Comparison of ENCODE assay signal across 10 cellular contexts in genomic region chr2:9984861-9985480, GRCh38. TPM values are rescaled to one million over a fixed set of nuclear protein-coding genes. Genes with fewer than 3 reads are reported as not detected.
DNase-seq lines count a peak whose midpoint lies in the region; ATAC-seq and TF ChIP-seq lines count a peak whose summit lies in the region.
"Had no signal": no experiment of that assay in that cellular context is flagged by ENCODE, and none has a peak within 500 bp of the region (broad histone marks: within the 10 kb centered on the region; RNA-seq: fewer than 3 reads in every experiment).

No MANE protein-coding gene starts in this region.

- H3K27me3 ChIP-seq in left ventricle myocardium inferior (ENCODE audit: low read depth) (no peaks in the 10 kb centered on the region), uterus (no peaks in the 10 kb centered on the region)

- TF ChIP-seq POLR2A in uterus (IDR thresholded peaks at IDR 0.05): no peak

- H3K9me3 Mint-ChIP-seq in stimulated activated naive B cell treated with anti-CD40 and anti-IgM and Interleukin-4, amounts not matched to agents 10 μg/mL and 1 μg/mL and 100 μg/mL, for 72 hours: no peaks in the 10 kb centered on the region

- H3K27ac Mint-ChIP-seq in stimulated activated naive B cell treated with anti-CD40 and anti-IgM and Interleukin-4, amounts not matched to agents 10 μg/mL and 1 μg/mL and 100 μg/mL, for 72 hours: no peak overlapping the region

- DNase-seq in Right ventricle myocardium superior (no peak), left ventricle myocardium inferior (no peak), epithelial cell of prostate (ENCODE audit: low read depth, low spot score) (no peak), non-pigmented ciliary epithelial cell (ENCODE audit: low read depth) (peak; percentile 40), uterus (no peak), GF-D8 (lab: John Stamatoyannopoulos, UW) (no peak)
- DNase-seq in stimulated activated naive B cell treated with anti-CD40 and anti-IgM and Interleukin-4, amounts not matched to agents 10 μg/mL and 1 μg/mL and 100 μg/mL, for 72 hours: no peak
- DNase-seq: NCI-H1105 had no signal

- H3K4me1 ChIP-seq in left ventricle myocardium inferior (peaks cover 29% of the 10 kb centered on the region), uterus (no peaks in the 10 kb centered on the region)
- H3K4me1 ChIP-seq: Caco-2 had no signal

- no peak for TF ChIP-seq CTCF in left ventricle myocardium inferior (IDR thresholded peaks at IDR 0.05; ENCODE audit: borderline replicate concordance)
- TF ChIP-seq CTCF in uterus (IDR thresholded peaks at IDR 0.05): no peak

- peaks cover 4 to 8% of the 10 kb centered on the region in 2 donors for H3K4me1 Mint-ChIP-seq in stimulated activated naive B cell treated with anti-CD40 and anti-IgM and Interleukin-4, amounts not matched to agents 10 μg/mL and 1 μg/mL and 100 μg/mL, for 72 hours

- intact Hi-C loops in Right ventricle myocardium superior (cut with DNase I) (loop anchor here (5.0 kb wide), 1 partner anchor 62 kb away; no protein-coding TSS in a partner anchor), left ventricle myocardium inferior (cut with micrococcal nuclease) (loop anchor here (5.0 kb wide), 1 partner anchor 62 kb away; no protein-coding TSS in a partner anchor), uterus (cut with DNase I; ENCODE audit: low total_unique reads) (loop anchor here (5.0 kb wide), 1 partner anchor 62 kb away; no protein-coding TSS in a partner anchor)

- no peak overlapping the region for H3K4me3 ChIP-seq in left ventricle myocardium inferior
- no peak overlapping the region for H3K4me3 ChIP-seq in uterus

- H3K9me3 ChIP-seq in left ventricle myocardium inferior (replicated peaks) (no peaks in the 10 kb centered on the region), uterus (no peaks in the 10 kb centered on the region)
- H3K9me3 ChIP-seq: Caco-2 had no signal

- H3K27me3 Mint-ChIP-seq in stimulated activated naive B cell treated with anti-CD40 and anti-IgM and Interleukin-4, amounts not matched to agents 10 μg/mL and 1 μg/mL and 100 μg/mL, for 72 hours: peaks cover 17 to 18% of the 10 kb centered on the region in 2 donors

- ATAC-seq in Right ventricle myocardium superior (ENCODE audit: poor library complexity) (peak; percentile 21), HG03442 (IDR thresholded peaks at IDR 0.05; ENCODE audit: unreplicated experiment) (no peak)
- ATAC-seq in stimulated activated naive B cell treated with anti-CD40 and anti-IgM and Interleukin-4, amounts not matched to agents 10 μg/mL and 1 μg/mL and 100 μg/mL, for 72 hours (replicated peaks): no peak

- H3K36me3 Mint-ChIP-seq in stimulated activated naive B cell treated with anti-CD40 and anti-IgM and Interleukin-4, amounts not matched to agents 10 μg/mL and 1 μg/mL and 100 μg/mL, for 72 hours: no peaks in the 10 kb centered on the region

- H3K4me3 Mint-ChIP-seq in stimulated activated naive B cell treated with anti-CD40 and anti-IgM and Interleukin-4, amounts not matched to agents 10 μg/mL and 1 μg/mL and 100 μg/mL, for 72 hours: no peak overlapping the region

- H3K27ac ChIP-seq in left ventricle myocardium inferior (replicated peaks) (no peak overlapping the region), epithelial cell of prostate (peak overlapping the region; percentile 8), uterus (peak overlapping the region; percentile 48 to 49)

- H3K36me3 ChIP-seq in left ventricle myocardium inferior (no peaks in the 10 kb centered on the region), uterus (no peaks in the 10 kb centered on the region)

RNA-seq across cellular contexts. Expression of gene GRHL1, which starts 33.5 kb away (rescaled TPM):
- 1.0 TPM for total RNA-seq in Right ventricle myocardium superior
- 0.69 TPM for total RNA-seq in left ventricle myocardium inferior
- 1 to 10 TPM in 2 of 4 donors, under 1 TPM in 2; 0.24 to 2.8 (median 1.4) TPM for total RNA-seq in uterus

RNA-seq across cellular contexts. Expression of gene KLF11, which starts 58.4 kb away (rescaled TPM):
- 24.4 TPM for total RNA-seq in Right ventricle myocardium superior
- 20.8 TPM for total RNA-seq in left ventricle myocardium inferior
- 10 to 100 TPM; 23.4 to 49.9 (median 31.7) TPM for total RNA-seq in uterus
